In the genomic region with DNA sequence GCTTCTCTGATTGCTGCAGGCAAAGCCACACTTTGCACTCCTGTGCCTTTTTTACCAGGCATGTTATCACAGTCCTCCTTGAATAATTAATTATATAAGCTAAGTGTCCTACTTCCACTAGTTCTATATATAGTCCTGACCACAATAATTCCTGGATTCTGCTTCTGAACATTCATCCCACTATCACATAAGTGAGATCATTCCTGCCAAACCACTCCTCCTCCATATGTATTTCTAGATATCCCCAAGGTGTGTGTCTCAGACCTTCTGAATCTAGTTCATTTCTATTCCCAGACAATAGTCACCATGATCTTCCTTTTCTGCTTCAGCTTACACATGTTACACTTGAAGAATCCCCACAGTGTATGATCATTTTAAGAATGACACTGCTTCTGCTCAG, we compare ENCODE assay signal across 30 cellular contexts.
"Had no signal": no experiment of that assay in that cellular context is flagged by ENCODE, and none has a peak within 500 bp of the region (broad histone marks: within the 10 kb centered on the region; RNA-seq: fewer than 3 reads in every experiment).

No MANE protein-coding gene starts in this region.

- H2AFZ ChIP-seq: neural progenitor cell, parathyroid adenoma had no signal

- H3K27me3 ChIP-seq: neural progenitor cell, ovary, right lobe of liver, sigmoid colon, spleen, stomach, thyroid gland, tibial nerve, upper lobe of left lung, vagina had no signal

- H3K27ac ChIP-seq: neural progenitor cell, ovary, parathyroid adenoma, psoas muscle, right lobe of liver, sigmoid colon, spleen, stomach, thoracic aorta, thyroid gland, tibial nerve, upper lobe of left lung, vagina had no signal

- H3K9me3 Mint-ChIP-seq: nephron; neural progenitor cell; stimulated activated naive B cell treated with anti-CD40 and anti-IgM and Interleukin-4, amounts not matched to agents 10 μg/mL and 1 μg/mL and 100 μg/mL, for 72 hours; stimulated activated naive CD8-positive, alpha-beta T cell treated with anti-CD3 and anti-CD28 coated beads, Interleukin-15, Interleukin-2, amounts not matched to agents 100 ng/mL and 50 ng/mL, for 24 hours had no signal

- H3K9ac ChIP-seq: neural progenitor cell, parathyroid adenoma had no signal

- FAIRE-seq: small intestine, urothelium cell line had no signal

- DNase-seq: naive thymus-derived CD4-positive, alpha-beta T cell; natural killer cell; occipital lobe; ovary; posterior cingulate gyrus; psoas muscle; right cardiac atrium; right lobe of liver; sigmoid colon; small intestine; spleen; stimulated activated CD4-positive, alpha-beta T cell treated with anti-CD3 and anti-CD28 coated beads, Interleukin-12 subunit alpha, Interleukin-12 subunit beta, amount 100 ng/mL, for 4 hours; stimulated activated CD4-positive, alpha-beta T cell treated with anti-CD3 and anti-CD28 coated beads, Interleukin-1b, Interleukin-23, amount 100 ng/mL, for 48 hours; stimulated activated CD4-positive, alpha-beta T cell treated with anti-CD3 and anti-CD28 coated beads, Interleukin-4, amount 100 ng/mL, for 24 hours; stimulated activated naive B cell treated with anti-CD40 and anti-IgM and Interleukin-4, amounts not matched to agents 10 μg/mL and 1 μg/mL and 100 μg/mL, for 72 hours; stimulated activated naive CD4-positive, alpha-beta T cell treated with Interleukin-2 at 50 U/mL for 16 hours; stomach; thyroid gland; trophoblast cell; upper lobe of left lung had no signal

- H3K79me2 ChIP-seq: parathyroid adenoma had no signal

- H3K27me3 Mint-ChIP-seq: naive thymus-derived CD4-positive, alpha-beta T cell; progenitor cell of endocrine pancreas; stimulated activated naive B cell treated with anti-CD40 and anti-IgM and Interleukin-4, amounts not matched to agents 10 μg/mL and 1 μg/mL and 100 μg/mL, for 72 hours; stimulated activated naive CD8-positive, alpha-beta T cell treated with anti-CD3 and anti-CD28 coated beads, Interleukin-15, Interleukin-2, amounts not matched to agents 100 ng/mL and 50 ng/mL, for 24 hours had no signal

- H3K4me2 ChIP-seq: neural progenitor cell had no signal

- H3K27ac Mint-ChIP-seq: naive thymus-derived CD4-positive, alpha-beta T cell; natural killer cell; nephron; neural progenitor cell; progenitor cell of endocrine pancreas; stimulated activated effector memory CD8-positive, alpha-beta T cell treated with anti-CD3 and anti-CD28 coated beads, Interleukin-12 subunit alpha, Interleukin-12 subunit beta, amount 100 ng/mL, for 72 hours; stimulated activated naive B cell treated with anti-CD40 and anti-IgM and Interleukin-4, amounts not matched to agents 10 μg/mL and 1 μg/mL and 100 μg/mL, for 72 hours; stimulated activated naive CD8-positive, alpha-beta T cell treated with anti-CD3 and anti-CD28 coated beads, Interleukin-15, Interleukin-2, amounts not matched to agents 100 ng/mL and 50 ng/mL, for 24 hours had no signal

- H3K4me1 ChIP-seq: neural progenitor cell, parathyroid adenoma, psoas muscle, right lobe of liver, sigmoid colon, spleen, stomach, thyroid gland, tibial nerve, upper lobe of left lung, vagina had no signal

- ATAC-seq: naive thymus-derived CD4-positive, alpha-beta T cell; natural killer cell; psoas muscle; right cardiac atrium; right lobe of liver; stimulated activated effector memory CD8-positive, alpha-beta T cell treated with anti-CD3 and anti-CD28 coated beads, Interleukin-12 subunit alpha, Interleukin-12 subunit beta, amount 100 ng/mL, for 72 hours; stimulated activated naive B cell treated with anti-CD40 and anti-IgM and Interleukin-4, amounts not matched to agents 10 μg/mL and 1 μg/mL and 100 μg/mL, for 72 hours had no signal

- H3K4me3 ChIP-seq: neural progenitor cell, ovary, psoas muscle, right lobe of liver, sigmoid colon, spleen, stomach, thoracic aorta, thyroid gland, tibial nerve, upper lobe of left lung, vagina had no signal

- H3K4me3 Mint-ChIP-seq: naive thymus-derived CD4-positive, alpha-beta T cell; natural killer cell; nephron; neural progenitor cell; stimulated activated effector memory CD8-positive, alpha-beta T cell treated with anti-CD3 and anti-CD28 coated beads, Interleukin-12 subunit alpha, Interleukin-12 subunit beta, amount 100 ng/mL, for 72 hours; stimulated activated naive B cell treated with anti-CD40 and anti-IgM and Interleukin-4, amounts not matched to agents 10 μg/mL and 1 μg/mL and 100 μg/mL, for 72 hours; stimulated activated naive CD8-positive, alpha-beta T cell treated with anti-CD3 and anti-CD28 coated beads, Interleukin-15, Interleukin-2, amounts not matched to agents 100 ng/mL and 50 ng/mL, for 24 hours had no signal

- H3K4me1 Mint-ChIP-seq: naive thymus-derived CD4-positive, alpha-beta T cell; natural killer cell; nephron; neural progenitor cell; stimulated activated effector memory CD8-positive, alpha-beta T cell treated with anti-CD3 and anti-CD28 coated beads, Interleukin-12 subunit alpha, Interleukin-12 subunit beta, amount 100 ng/mL, for 72 hours; stimulated activated naive B cell treated with anti-CD40 and anti-IgM and Interleukin-4, amounts not matched to agents 10 μg/mL and 1 μg/mL and 100 μg/mL, for 72 hours had no signal

- H3K36me3 ChIP-seq: neural progenitor cell, ovary, right lobe of liver, sigmoid colon, spleen, stomach, thoracic aorta, thyroid gland, tibial nerve, upper lobe of left lung, vagina had no signal

- H3K9me3 ChIP-seq: ovary, psoas muscle, right lobe of liver, sigmoid colon, spleen, stomach, thoracic aorta, thyroid gland, tibial nerve, upper lobe of left lung, vagina had no signal

- H3K36me3 Mint-ChIP-seq: naive thymus-derived CD4-positive, alpha-beta T cell; natural killer cell; neural progenitor cell; stimulated activated effector memory CD8-positive, alpha-beta T cell treated with anti-CD3 and anti-CD28 coated beads, Interleukin-12 subunit alpha, Interleukin-12 subunit beta, amount 100 ng/mL, for 72 hours; stimulated activated naive B cell treated with anti-CD40 and anti-IgM and Interleukin-4, amounts not matched to agents 10 μg/mL and 1 μg/mL and 100 μg/mL, for 72 hours had no signal
